11 cellular contexts compared by ENCODE assay signal in genomic region chr12:69966409-69966808, GRCh38.
DNase-seq lines count a peak whose midpoint lies in the region; ATAC-seq and TF ChIP-seq lines count a peak whose summit lies in the region.
"Had no signal": no experiment of that assay in that cellular context is flagged by ENCODE, and none has a peak within 500 bp of the region (broad histone marks: within the 10 kb centered on the region; RNA-seq: fewer than 3 reads in every experiment).

No MANE protein-coding gene starts in this region.

- H3K9me3 ChIP-seq in left ventricle myocardium inferior (replicated peaks) (no peaks in the 10 kb centered on the region), upper lobe of right lung (no peaks in the 10 kb centered on the region)

- H3K4me1 ChIP-seq in left ventricle myocardium inferior (peaks cover 5% of the 10 kb centered on the region), upper lobe of right lung (no peaks in the 10 kb centered on the region)

- no peak overlapping the region for H3K27ac Mint-ChIP-seq in activated naive CD8-positive, alpha-beta T cell treated with anti-CD3 and anti-CD28 coated beads for 36 hours

- H3K4me3 ChIP-seq in left ventricle myocardium inferior (no peak overlapping the region), skin epidermis (no peak overlapping the region), upper lobe of right lung (no peak overlapping the region)

- H3K36me3 Mint-ChIP-seq in activated naive CD8-positive, alpha-beta T cell treated with anti-CD3 and anti-CD28 coated beads for 36 hours = peaks cover 1% of the 10 kb centered on the region

- intact Hi-C loops in left ventricle myocardium inferior (cut with micrococcal nuclease) = no loop called here
- intact Hi-C loops in upper lobe of right lung (cut with DNase I) = no loop called here

- H3K9me3 Mint-ChIP-seq in activated naive CD8-positive, alpha-beta T cell treated with anti-CD3 and anti-CD28 coated beads for 36 hours = no peaks in the 10 kb centered on the region
- H3K9me3 Mint-ChIP-seq: activated T-cell treated with anti-CD3 and anti-CD28 coated beads, Interleukin-2, amount 50 U/mL, for 4 hours had no signal

- ATAC-seq in upper lobe of right lung (no peak), GM21515 (IDR thresholded peaks at IDR 0.05; ENCODE audit: unreplicated experiment) (no peak)
- ATAC-seq: activated T-cell treated with anti-CD3 and anti-CD28 coated beads, Interleukin-2, amount 50 U/mL, for 4 hours had no signal

- no peaks in the 10 kb centered on the region for H3K36me3 ChIP-seq in left ventricle myocardium inferior
- H3K36me3 ChIP-seq in upper lobe of right lung = no peaks in the 10 kb centered on the region

- no peaks in the 10 kb centered on the region for H3K27me3 Mint-ChIP-seq in activated naive CD8-positive, alpha-beta T cell treated with anti-CD3 and anti-CD28 coated beads for 36 hours

- H3K4me3 Mint-ChIP-seq in activated naive CD8-positive, alpha-beta T cell treated with anti-CD3 and anti-CD28 coated beads for 36 hours = no peak overlapping the region
- H3K4me3 Mint-ChIP-seq: activated T-cell treated with anti-CD3 and anti-CD28 coated beads, Interleukin-2, amount 50 U/mL, for 4 hours had no signal

- H3K4me1 Mint-ChIP-seq in activated naive CD8-positive, alpha-beta T cell treated with anti-CD3 and anti-CD28 coated beads for 36 hours = no peaks in the 10 kb centered on the region

- H3K27me3 ChIP-seq in left ventricle myocardium inferior (ENCODE audit: low read depth) = no peaks in the 10 kb centered on the region
- no peaks in the 10 kb centered on the region for H3K27me3 ChIP-seq in upper lobe of right lung

- TF ChIP-seq CTCF in left ventricle myocardium inferior (IDR thresholded peaks at IDR 0.05; ENCODE audit: borderline replicate concordance) (no peak), upper lobe of right lung (IDR thresholded peaks at IDR 0.05) (no peak)

- H3K27ac ChIP-seq in left ventricle myocardium inferior (replicated peaks) (peak overlapping the region; percentile 52), skin epidermis (peak overlapping the region in 19 of 21 experiments; percentile 47 to 87 (median 78)), upper lobe of right lung (no peak overlapping the region)

- DNase-seq in HCEC 1CT (peak; percentile 8), amniotic epithelial cell (ENCODE audit: low read depth) (peak; percentile 15), left ventricle myocardium inferior (peak; percentile 50), upper lobe of right lung (no peak), NCI-H2029 (lab: John Stamatoyannopoulos, UW) (no peak)
- DNase-seq in activated naive CD8-positive, alpha-beta T cell treated with anti-CD3 and anti-CD28 coated beads for 36 hours = no peak
- DNase-seq: activated T-cell treated with anti-CD3 and anti-CD28 coated beads, Interleukin-2, amount 50 U/mL, for 4 hours; effector CD8-positive, alpha-beta T cell; NCI-H1694 treated with DMSO at 0.1 percent for 48 hours had no signal

Comparison
In these comparisons a context has a peak if more than half of its experiments do, and no peak if none do; other contexts are left out.
1. DNase-seq: peak in HCEC 1CT (single experiment), amniotic epithelial cell (single experiment) and left ventricle myocardium inferior (single experiment); none in activated naive CD8-positive, alpha-beta T cell treated with anti-CD3 and anti-CD28 coated beads for 36 hours (single experiment), upper lobe of right lung (single experiment) and NCI-H2029 (single experiment).